In genomic region chr19:33261511-33262192, GRCh38 we compare ENCODE assay signal across 22 cellular contexts. TPM values are rescaled to one million over a fixed set of nuclear protein-coding genes. Genes with fewer than 3 reads are reported as not detected.
A peak's percentile ranks its signal among the peaks of the same experiment; 100 is the strongest.
DNase-seq lines count a peak whose midpoint lies in the region; ATAC-seq and TF ChIP-seq lines count a peak whose summit lies in the region.
"Had no signal": no experiment of that assay in that cellular context is flagged by ENCODE, and none has a peak within 500 bp of the region (broad histone marks: within the 10 kb centered on the region; RNA-seq: fewer than 3 reads in every experiment).

No MANE protein-coding gene starts in this region.

- H3K79me2 ChIP-seq in OCI-LY3 (ENCODE audit: low read length): no peaks in the 10 kb centered on the region

- H3K9me3 Mint-ChIP-seq in activated CD8-positive, alpha-beta T cell treated with anti-CD3 and anti-CD28 coated beads, Interleukin-2, amount 10 ng/mL, durations not matched to agents 7 days and 5 days (ENCODE audit: insufficient read depth): no peaks in the 10 kb centered on the region
- peaks cover 4% of the 10 kb centered on the region for H3K9me3 Mint-ChIP-seq in activated CD8-positive, alpha-beta T cell treated with anti-CD3 and anti-CD28 coated beads for 36 hours
- peaks cover 2% of the 10 kb centered on the region for H3K9me3 Mint-ChIP-seq in stimulated activated effector memory CD8-positive, alpha-beta T cell treated with anti-CD3 and anti-CD28 coated beads, Interleukin-12 subunit alpha, Interleukin-12 subunit beta, amount 100 ng/mL, for 72 hours
- H3K9me3 Mint-ChIP-seq: T-helper 2 cell treated with Interferon-gamma antibody and Interleukin-4, amounts not matched to agents 5 μg/mL and 100 μg/mL, for 36 hours had no signal

- no peak overlapping the region for H3K4me2 ChIP-seq in OCI-LY3 (ENCODE audit: low read length)

- no peaks in the 10 kb centered on the region for H3K36me3 Mint-ChIP-seq in activated CD8-positive, alpha-beta T cell treated with anti-CD3 and anti-CD28 coated beads, Interleukin-2, amount 10 ng/mL, durations not matched to agents 7 days and 5 days (ENCODE audit: low read depth)
- H3K36me3 Mint-ChIP-seq in activated CD8-positive, alpha-beta T cell treated with anti-CD3 and anti-CD28 coated beads for 36 hours (ENCODE audit: low read depth): no peaks in the 10 kb centered on the region
- H3K36me3 Mint-ChIP-seq in stimulated activated effector memory CD8-positive, alpha-beta T cell treated with anti-CD3 and anti-CD28 coated beads, Interleukin-12 subunit alpha, Interleukin-12 subunit beta, amount 100 ng/mL, for 72 hours: no peaks in the 10 kb centered on the region

- H3K4me3 ChIP-seq in OCI-LY3 (ENCODE audit: low read length) (no peak overlapping the region), left ventricle myocardium inferior (no peak overlapping the region)
- H3K4me3 ChIP-seq: HAP-1, transverse colon had no signal

- H3K27me3 Mint-ChIP-seq in activated CD8-positive, alpha-beta T cell treated with anti-CD3 and anti-CD28 coated beads, Interleukin-2, amount 10 ng/mL, durations not matched to agents 7 days and 5 days (ENCODE audit: low read depth): peaks cover 8% of the 10 kb centered on the region
- peaks cover 16% of the 10 kb centered on the region for H3K27me3 Mint-ChIP-seq in activated CD8-positive, alpha-beta T cell treated with anti-CD3 and anti-CD28 coated beads for 36 hours

- 0 out of 2 replicates have a peak overlapping the region, but pooled peaks have one; percentile 12 for H2AFZ ChIP-seq in OCI-LY3 (ENCODE audit: low read depth, low read length)

- no peak overlapping the region for H3K4me3 Mint-ChIP-seq in activated CD8-positive, alpha-beta T cell treated with anti-CD3 and anti-CD28 coated beads, Interleukin-2, amount 10 ng/mL, durations not matched to agents 7 days and 5 days
- H3K4me3 Mint-ChIP-seq in activated CD8-positive, alpha-beta T cell treated with anti-CD3 and anti-CD28 coated beads for 36 hours: no peak overlapping the region
- H3K4me3 Mint-ChIP-seq in stimulated activated effector memory CD8-positive, alpha-beta T cell treated with anti-CD3 and anti-CD28 coated beads, Interleukin-12 subunit alpha, Interleukin-12 subunit beta, amount 100 ng/mL, for 72 hours: no peak overlapping the region
- H3K4me3 Mint-ChIP-seq: activated CD4-positive, alpha-beta T cell treated with anti-CD3 and anti-CD28 coated beads, Interleukin-2, amount 10 ng/mL, durations not matched to agents 7 days and 5 days had no signal

- CTCF ChIA-PET in activated CD8-positive, alpha-beta T cell treated with anti-CD3 and anti-CD28 coated beads, Interleukin-2, amount 10 ng/mL, durations not matched to agents 7 days and 5 days (lab: Charles Lee): interaction anchor here (1.0 to 1.1 kb wide), 2 partner anchors 112 to 145 kb away, joined by 3 read pairs; partner anchors contain the start of gene CEBPG
- CTCF ChIA-PET in activated CD8-positive, alpha-beta T cell treated with anti-CD3 and anti-CD28 coated beads for 36 hours (lab: Charles Lee): interaction anchor here (1.3 kb wide), 1 partner anchor 145 kb away, joined by 5 read pairs; no protein-coding TSS in a partner anchor

- no peak overlapping the region for H3K27ac ChIP-seq in OCI-LY3 (ENCODE audit: low read length)
- H3K27ac ChIP-seq in left ventricle myocardium inferior (replicated peaks): peak overlapping the region; percentile 27
- H3K27ac ChIP-seq: epithelial cell of prostate, RWPE1 had no signal

- no peaks in the 10 kb centered on the region for H3K36me3 ChIP-seq in OCI-LY3 (replicated peaks; ENCODE audit: low read depth, low read length)
- H3K36me3 ChIP-seq in left ventricle myocardium inferior: no peaks in the 10 kb centered on the region
- H3K36me3 ChIP-seq: HAP-1, transverse colon had no signal

- no peak overlapping the region for H3K27ac Mint-ChIP-seq in activated CD8-positive, alpha-beta T cell treated with anti-CD3 and anti-CD28 coated beads, Interleukin-2, amount 10 ng/mL, durations not matched to agents 7 days and 5 days
- H3K27ac Mint-ChIP-seq in activated CD8-positive, alpha-beta T cell treated with anti-CD3 and anti-CD28 coated beads for 36 hours: no peak overlapping the region
- H3K27ac Mint-ChIP-seq in stimulated activated effector memory CD8-positive, alpha-beta T cell treated with anti-CD3 and anti-CD28 coated beads, Interleukin-12 subunit alpha, Interleukin-12 subunit beta, amount 100 ng/mL, for 72 hours: peak overlapping the region; percentile 81
- H3K27ac Mint-ChIP-seq: activated CD4-positive, alpha-beta T cell treated with anti-CD3 and anti-CD28 coated beads, Interleukin-2, amount 10 ng/mL, durations not matched to agents 7 days and 5 days; T-helper 2 cell treated with Interferon-gamma antibody and Interleukin-4, amounts not matched to agents 5 μg/mL and 100 μg/mL, for 36 hours had no signal

- peaks cover 23% of the 10 kb centered on the region for H3K4me1 Mint-ChIP-seq in activated CD8-positive, alpha-beta T cell treated with anti-CD3 and anti-CD28 coated beads, Interleukin-2, amount 10 ng/mL, durations not matched to agents 7 days and 5 days (ENCODE audit: low read depth)
- peaks cover 14% of the 10 kb centered on the region for H3K4me1 Mint-ChIP-seq in activated CD8-positive, alpha-beta T cell treated with anti-CD3 and anti-CD28 coated beads for 36 hours (ENCODE audit: low read depth)
- peaks cover 19% of the 10 kb centered on the region for H3K4me1 Mint-ChIP-seq in stimulated activated effector memory CD8-positive, alpha-beta T cell treated with anti-CD3 and anti-CD28 coated beads, Interleukin-12 subunit alpha, Interleukin-12 subunit beta, amount 100 ng/mL, for 72 hours

- H3K4me1 ChIP-seq in OCI-LY3 (ENCODE audit: low read length): peaks cover 10% of the 10 kb centered on the region
- no peaks in the 10 kb centered on the region for H3K4me1 ChIP-seq in left ventricle myocardium inferior
- H3K4me1 ChIP-seq: HAP-1, transverse colon had no signal

- intact Hi-C loops in activated CD8-positive, alpha-beta T cell treated with anti-CD3 and anti-CD28 coated beads for 36 hours (cut with micrococcal nuclease): no loop called here
- intact Hi-C loops in left ventricle myocardium inferior (cut with micrococcal nuclease): no loop called here

- H3K9ac ChIP-seq in OCI-LY3 (ENCODE audit: low read length): no peak overlapping the region

- H3K9me3 ChIP-seq in OCI-LY3 (ENCODE audit: insufficient read depth, low read length) (no peaks in the 10 kb centered on the region), left ventricle myocardium inferior (replicated peaks) (peaks cover 18% of the 10 kb centered on the region)
- H3K9me3 ChIP-seq: HAP-1 had no signal

- ATAC-seq in activated CD8-positive, alpha-beta T cell treated with anti-CD3 and anti-CD28 coated beads, Interleukin-2, amount 10 ng/mL, durations not matched to agents 7 days and 5 days: peak; percentile 28
- ATAC-seq in activated CD8-positive, alpha-beta T cell treated with anti-CD3 and anti-CD28 coated beads for 36 hours: no peak
- ATAC-seq in stimulated activated effector memory CD8-positive, alpha-beta T cell treated with anti-CD3 and anti-CD28 coated beads, Interleukin-12 subunit alpha, Interleukin-12 subunit beta, amount 100 ng/mL, for 72 hours: peak; percentile 5

- TF ChIP-seq CTCF in activated CD8-positive, alpha-beta T cell treated with anti-CD3 and anti-CD28 coated beads for 36 hours (IDR thresholded peaks at IDR 0.05): no peak
- no peak for TF ChIP-seq CTCF in OCI-LY3 (IDR thresholded peaks at IDR 0.05; ENCODE audit: low read depth, low read length)
- TF ChIP-seq CTCF in left ventricle myocardium inferior (IDR thresholded peaks at IDR 0.05; ENCODE audit: borderline replicate concordance): no peak

- no peak for DNase-seq in activated CD8-positive, alpha-beta T cell treated with anti-CD3 and anti-CD28 coated beads, Interleukin-2, amount 10 ng/mL, durations not matched to agents 7 days and 5 days
- no peak for DNase-seq in activated CD8-positive, alpha-beta T cell treated with anti-CD3 and anti-CD28 coated beads for 36 hours
- DNase-seq in left ventricle myocardium inferior: no peak
- DNase-seq in stimulated activated effector memory CD8-positive, alpha-beta T cell treated with anti-CD3 and anti-CD28 coated beads, Interleukin-12 subunit alpha, Interleukin-12 subunit beta, amount 100 ng/mL, for 72 hours (ENCODE audit: low spot score in 2 of 2): no peak
- DNase-seq in effector CD4-positive, alpha-beta T cell: no peak
- no peak for DNase-seq in NCI-H526 treated with DMSO at 0.1 percent for 48 hours (lab: John Stamatoyannopoulos, UW)
- no peak for DNase-seq in NCI-H2196 (lab: John Stamatoyannopoulos, UW; ENCODE audit: unreplicated experiment)
- DNase-seq: activated CD4-positive, alpha-beta T cell treated with anti-CD3 and anti-CD28 coated beads, Interleukin-2, amount 10 ng/mL, durations not matched to agents 7 days and 5 days; activated T-cell treated with anti-CD3 and anti-CD28 coated beads, Interleukin-2, amount 50 U/mL, for 48 hours; cerebellar nuclear complex; IMR-90; islet precursor cell; NCI-H1105 treated with DMSO at 0.1 percent for 48 hours; NCI-H2171 treated with DMSO at 0.1 percent for 48 hours; stimulated activated CD4-positive, alpha-beta T cell treated with anti-CD3 and anti-CD28 coated beads, Interleukin-4, amount 100 ng/mL, for 4 hours; transverse colon had no signal

- POLR2A ChIA-PET in activated CD8-positive, alpha-beta T cell treated with anti-CD3 and anti-CD28 coated beads, Interleukin-2, amount 10 ng/mL, durations not matched to agents 7 days and 5 days (lab: Charles Lee): interaction anchor here (0.6 to 1.1 kb wide), 2 partner anchors 19 to 89 kb away, joined by 3 read pairs; no protein-coding TSS in a partner anchor
- POLR2A ChIA-PET in activated CD8-positive, alpha-beta T cell treated with anti-CD3 and anti-CD28 coated beads for 36 hours (lab: Charles Lee): interaction anchor here (1.0 kb wide), 1 partner anchor 19 kb away, joined by 3 read pairs; no protein-coding TSS in a partner anchor

- peaks cover 4% of the 10 kb centered on the region; the same call in 1 of the 2 replicates for H3K27me3 ChIP-seq in OCI-LY3 (ENCODE audit: low read depth, low read length)
- peaks cover 40% of the 10 kb centered on the region for H3K27me3 ChIP-seq in left ventricle myocardium inferior (ENCODE audit: low read depth)
- H3K27me3 ChIP-seq: transverse colon had no signal

- H4K20me1 ChIP-seq in OCI-LY3 (ENCODE audit: insufficient read depth, low read length): no peaks in the 10 kb centered on the region

RNA-seq across cellular contexts. Expression of gene SLC7A10, which starts 36.0 kb away (rescaled TPM):
- not detected for total RNA-seq in activated CD8-positive, alpha-beta T cell treated with anti-CD3 and anti-CD28 coated beads, Interleukin-2, amount 10 ng/mL, durations not matched to agents 7 days and 5 days
- total RNA-seq in activated CD8-positive, alpha-beta T cell treated with anti-CD3 and anti-CD28 coated beads for 36 hours: not detected
- not detected for total RNA-seq in left ventricle myocardium inferior
- total RNA-seq: activated CD4-positive, alpha-beta T cell treated with anti-CD3 and anti-CD28 coated beads, Interleukin-2, amount 10 ng/mL, durations not matched to agents 7 days and 5 days; CD4-positive, alpha-beta memory T cell; IMR-90 had no signal

RNA-seq across cellular contexts. Expression of gene CEBPA, which starts 40.7 kb away (rescaled TPM):
- under 1 TPM in 1 of 2 experiments, not detected in 1; 0.11 TPM for total RNA-seq in activated CD8-positive, alpha-beta T cell treated with anti-CD3 and anti-CD28 coated beads, Interleukin-2, amount 10 ng/mL, durations not matched to agents 7 days and 5 days
- total RNA-seq in activated CD8-positive, alpha-beta T cell treated with anti-CD3 and anti-CD28 coated beads for 36 hours: under 1 TPM; 0.34 to 0.45 TPM
- 1.7 TPM for total RNA-seq in left ventricle myocardium inferior
